In genomic region chr6:68126089-68126749, GRCh38 we compare ENCODE assay signal across 14 cellular contexts.
DNase-seq lines count a peak whose midpoint lies in the region; ATAC-seq, FAIRE-seq and TF ChIP-seq lines count a peak whose summit lies in the region.
"Had no signal": no experiment of that assay in that cellular context is flagged by ENCODE, and none has a peak within 500 bp of the region (broad histone marks: within the 10 kb centered on the region; RNA-seq: fewer than 3 reads in every experiment).

No MANE protein-coding gene starts in this region.

- H3K4me3 Mint-ChIP-seq in CD8-positive, alpha-beta memory T cell, result no peak overlapping the region
- H3K4me3 Mint-ChIP-seq: activated naive CD8-positive, alpha-beta T cell had no signal

- H3K36me3 Mint-ChIP-seq in CD8-positive, alpha-beta memory T cell, result no peaks in the 10 kb centered on the region
- H3K36me3 Mint-ChIP-seq: activated naive CD8-positive, alpha-beta T cell had no signal

- H3K4me2 ChIP-seq in OCI-LY1 (ENCODE audit: low read length), result peak overlapping the region; percentile 68; the same call in 1 of the 2 replicates

- POLR2A ChIA-PET in A673 (lab: Charles Lee; ENCODE audit: low non-redundant PET), result interaction anchor here (0.7 kb wide), 1 partner anchor 99 kb away, joined by 4 read pairs; no protein-coding TSS in a partner anchor
- POLR2A ChIA-PET in CD8-positive, alpha-beta memory T cell (lab: Charles Lee), result no interaction called here

- H3K9me3 ChIP-seq in OCI-LY1 (ENCODE audit: low read length) (peaks cover 7% of the 10 kb centered on the region; the same call in 1 of the 2 replicates), A673 (ENCODE audit: low read depth, low read length, poor library complexity, severe bottlenecking) (peaks cover 10% of the 10 kb centered on the region), right lobe of liver (no peaks in the 10 kb centered on the region)
- H3K9me3 ChIP-seq in CD8-positive, alpha-beta memory T cell (ENCODE audit: low read length), result peaks cover 8% of the 10 kb centered on the region

- H3F3A ChIP-seq in OCI-LY1 (ENCODE audit: insufficient read depth, low read length), result no peaks in the 10 kb centered on the region

- ATAC-seq in HG03039 (IDR thresholded peaks at IDR 0.05; ENCODE audit: unreplicated experiment) (peak; percentile 98), right lobe of liver (no peak)

- TF ChIP-seq POLR2A in GM12892 (IDR thresholded peaks at IDR 0.05; ENCODE audit: low read depth, low read length) (no peak), right lobe of liver (IDR thresholded peaks at IDR 0.05) (no peak)

- H3K9me2 ChIP-seq in OCI-LY1 (ENCODE audit: low read depth, low read length), result no peaks in the 10 kb centered on the region

- H3K4me3 ChIP-seq in OCI-LY1 (ENCODE audit: low read depth, low read length, poor library complexity, severe bottlenecking), result peak overlapping the region; percentile 39
- no peak overlapping the region for H3K4me3 ChIP-seq in A673 (ENCODE audit: low read depth, low read length, poor library complexity, severe bottlenecking)
- H3K4me3 ChIP-seq in right lobe of liver, result no peak overlapping the region
- H3K4me3 ChIP-seq in CD8-positive, alpha-beta memory T cell (ENCODE audit: low read length), result no peak overlapping the region

- intact Hi-C loops in A673 (cut with micrococcal nuclease; ENCODE audit: unreplicated experiment) (no loop called here), right lobe of liver (cut with DNase I) (no loop called here)

- H3K36me3 ChIP-seq in OCI-LY1 (ENCODE audit: insufficient read depth, low read length), result no peaks in the 10 kb centered on the region
- H3K36me3 ChIP-seq in A673 (ENCODE audit: insufficient read depth, low read length, poor library complexity, severe bottlenecking), result no peaks in the 10 kb centered on the region
- no peaks in the 10 kb centered on the region for H3K36me3 ChIP-seq in right lobe of liver
- H3K36me3 ChIP-seq in CD8-positive, alpha-beta memory T cell (ENCODE audit: insufficient read depth, low read length), result no peaks in the 10 kb centered on the region

- peaks cover 25% of the 10 kb centered on the region for H3K4me1 ChIP-seq in OCI-LY1 (ENCODE audit: insufficient read depth, low read length, severe bottlenecking)
- no peaks in the 10 kb centered on the region for H3K4me1 ChIP-seq in A673 (ENCODE audit: insufficient read depth, low read length, poor library complexity, severe bottlenecking)
- H3K4me1 ChIP-seq in right lobe of liver, result no peaks in the 10 kb centered on the region
- H3K4me1 ChIP-seq in CD8-positive, alpha-beta memory T cell (ENCODE audit: insufficient read depth, low read length), result no peaks in the 10 kb centered on the region

- no peaks in the 10 kb centered on the region for H3K27me3 ChIP-seq in OCI-LY1 (ENCODE audit: insufficient read depth, low read length)
- no peaks in the 10 kb centered on the region for H3K27me3 ChIP-seq in A673 (replicated peaks; ENCODE audit: insufficient read depth, low read depth, low read length, poor library complexity)
- H3K27me3 ChIP-seq in right lobe of liver, result no peaks in the 10 kb centered on the region
- H3K27me3 ChIP-seq in CD8-positive, alpha-beta memory T cell (ENCODE audit: insufficient read depth, low read length, poor library complexity, severe bottlenecking), result no peaks in the 10 kb centered on the region

- H4K20me1 ChIP-seq in OCI-LY1 (ENCODE audit: insufficient read depth, low read length), result no peaks in the 10 kb centered on the region

- 84% methylated on average over 2 of the region's 2 CpGs for WGBS in right lobe of liver (ENCODE audit: insufficient coverage, low coverage, low lambda C conversion rate, missing lambda C conversion rate)

- TF ChIP-seq CTCF in GM20000 (IDR thresholded peaks at IDR 0.05; ENCODE audit: extremely low read depth, missing control alignments) (no peak), OCI-LY1 (IDR thresholded peaks at IDR 0.05; ENCODE audit: low read length) (no peak), A673 (conservative IDR thresholded peaks at IDR 0.05; ENCODE audit: low read depth, low read length) (no peak), right lobe of liver (IDR thresholded peaks at IDR 0.05) (no peak)

- H3K9me3 Mint-ChIP-seq in CD8-positive, alpha-beta memory T cell, result peaks cover 2 to 26% (median 5%) of the 10 kb centered on the region in 5 donors

- FAIRE-seq in GM12892 (lab: Jason Lieb, UNC), result peak; percentile 33

- DNase-seq in GM12892 (ENCODE audit: insufficient read length) (no peak), GM20000 (ENCODE audit: low spot score) (peak; percentile 26), A673 (ENCODE audit: low spot score) (no peak), activated gamma-delta T cell treated with Interleukin-2 at 50 U/mL for 16 hours (no peak), right lobe of liver (no peak)
- DNase-seq in CD8-positive, alpha-beta memory T cell, result no peak
- DNase-seq: activated CD4-positive, alpha-beta T cell treated with anti-CD3 and anti-CD28 coated beads for 48 hours; hippocampal formation; midbrain; NCI-H1436 treated with DMSO at 0.1 percent for 48 hours; Right ventricle myocardium superior had no signal

- H3K27ac ChIP-seq in OCI-LY1 (ENCODE audit: low read depth, low read length, poor library complexity, severe bottlenecking) (no peak overlapping the region), A673 (ENCODE audit: low read depth, low read length, poor library complexity, severe bottlenecking) (no peak overlapping the region), right lobe of liver (no peak overlapping the region)
- H3K27ac ChIP-seq in CD8-positive, alpha-beta memory T cell (ENCODE audit: low read depth, low read length), result no peak overlapping the region

- H3K4me1 Mint-ChIP-seq in CD8-positive, alpha-beta memory T cell, result no peaks in the 10 kb centered on the region

- peak overlapping the region; percentile 100; the same call in 1 of the 2 replicates for H2AFZ ChIP-seq in OCI-LY1 (ENCODE audit: low read length)

- H3K9ac ChIP-seq in OCI-LY1 (ENCODE audit: low read length), result no peak overlapping the region

- H3K27ac Mint-ChIP-seq in CD8-positive, alpha-beta memory T cell, result peak overlapping the region in 1 of 8 donors; percentile 5
- H3K27ac Mint-ChIP-seq: activated naive CD8-positive, alpha-beta T cell had no signal

- CTCF ChIA-PET in A673 (lab: Charles Lee), result no interaction called here
- CTCF ChIA-PET in CD8-positive, alpha-beta memory T cell (lab: Charles Lee), result no interaction called here

- H3K79me2 ChIP-seq in OCI-LY1 (ENCODE audit: insufficient read depth, low read length), result no peaks in the 10 kb centered on the region

- BruUV-seq in A673 (replicated peaks; lab: Mats Ljungman, UMichigan), result no TSS peak

- H3K27me3 Mint-ChIP-seq in CD8-positive, alpha-beta memory T cell, result no peaks in the 10 kb centered on the region
- H3K27me3 Mint-ChIP-seq: activated naive CD8-positive, alpha-beta T cell had no signal
